8 cellular contexts compared by ENCODE assay signal in genomic region chr16:53131363-53132071, GRCh38.
DNase-seq lines count a peak whose midpoint lies in the region; ATAC-seq and TF ChIP-seq lines count a peak whose summit lies in the region.

No MANE protein-coding gene starts in this region.

- intact Hi-C loops in HCT116 (cut with micrococcal nuclease), result loop anchor here (2.0 to 10.0 kb wide), 4 partner anchors 76 to 363 kb away; partner anchors contain the start of gene CHD9

- H4K20me1 ChIP-seq in HCT116 (ENCODE audit: insufficient read depth) (0 out of 2 replicates have a peak, but pooled peaks cover 7% of the 10 kb centered on the region), neural cell (ENCODE audit: insufficient read depth) (no peaks in the 10 kb centered on the region)

- peak overlapping the region; percentile 37; the same call in 1 of the 2 replicates for H3K27ac ChIP-seq in HCT116 (ENCODE audit: low read depth, low read length)
- peak overlapping the region; percentile 91 to 99 (median 95) for H3K27ac ChIP-seq in Peyer's patch
- H3K27ac ChIP-seq in neural cell (ENCODE audit: low read length), result peak overlapping the region; percentile 9

- RAD21 ChIA-PET in HCT116 (lab: Charles Lee; ENCODE audit: low non-redundant PET in 1 of 2, low total read pairs in 2 of 2, uncharacterized antibody in 2 of 2, unreplicated experiment in 2 of 2), result no interaction called here

- H3K4me3 Mint-ChIP-seq in stimulated activated naive CD8-positive, alpha-beta T cell treated with anti-CD3 and anti-CD28 coated beads, Interleukin-15, Interleukin-2, amounts not matched to agents 100 ng/mL and 50 ng/mL, for 24 hours, result peak overlapping the region; percentile 84

- TF ChIP-seq EP300 in neural cell (conservative IDR thresholded peaks at IDR 0.05; ENCODE audit: poor library complexity, severe bottlenecking), result no peak

- peaks cover 14% of the 10 kb centered on the region for H3K4me1 Mint-ChIP-seq in stimulated activated naive CD8-positive, alpha-beta T cell treated with anti-CD3 and anti-CD28 coated beads, Interleukin-15, Interleukin-2, amounts not matched to agents 100 ng/mL and 50 ng/mL, for 24 hours (ENCODE audit: low read depth)

- H3K27me3 ChIP-seq in HCT116 (ENCODE audit: insufficient read depth, low read length), result no peaks in the 10 kb centered on the region
- H3K27me3 ChIP-seq in Peyer's patch, result no peaks in the 10 kb centered on the region
- no peaks in the 10 kb centered on the region for H3K27me3 ChIP-seq in neural cell (ENCODE audit: insufficient read depth, low read depth, low read length)

- TF ChIP-seq POLR2A in HCT116 (IDR thresholded peaks at IDR 0.05; ENCODE audit: borderline replicate concordance, extremely low read depth, insufficient read depth, insufficient read length) (no peak), Peyer's patch (IDR thresholded peaks at IDR 0.05) (peak; percentile 24 to 48)

- no TSS peak for BruUV-seq in HCT116 (replicated peaks; lab: Mats Ljungman, UMichigan)

- H2AFZ ChIP-seq in HCT116 (ENCODE audit: low read depth, low read length, poor library complexity, severe bottlenecking) (no peak overlapping the region), neural cell (ENCODE audit: low read depth, low read length) (peak overlapping the region; percentile 46)

- no peaks in the 10 kb centered on the region for H3K9me3 Mint-ChIP-seq in stimulated activated naive CD8-positive, alpha-beta T cell treated with anti-CD3 and anti-CD28 coated beads, Interleukin-15, Interleukin-2, amounts not matched to agents 100 ng/mL and 50 ng/mL, for 24 hours

- peak overlapping the region; percentile 64 to 73 for H3K4me3 ChIP-seq in HCT116 (replicated peaks in 1 of 2; ENCODE audit: low read depth in 1 of 2, low read length in 2 of 2)
- H3K4me3 ChIP-seq in Peyer's patch, result peak overlapping the region; percentile 80 to 98 (median 90)
- H3K4me3 ChIP-seq in fibroblast of villous mesenchyme (ENCODE audit: low read depth, low read length), result peak overlapping the region; percentile 87
- peak overlapping the region; percentile 92 for H3K4me3 ChIP-seq in neural cell (ENCODE audit: low read length)

- TF ChIP-seq RAD21 in HCT116 (IDR thresholded peaks at IDR 0.05; ENCODE audit: low read depth) (no peak), neural cell (conservative IDR thresholded peaks at IDR 0.05) (peak; percentile 11)

- no peak for TF ChIP-seq CTCF in HCT116 (IDR thresholded peaks at IDR 0.05 in 2 of 3, conservative IDR thresholded peaks at IDR 0.05 in 1 of 3; ENCODE audit: borderline replicate concordance in 1 of 3, insufficient read depth in 1 of 3, low read depth in 2 of 3, low read length in 2 of 3)
- TF ChIP-seq CTCF in Peyer's patch (IDR thresholded peaks at IDR 0.05), result no peak
- TF ChIP-seq CTCF in fibroblast of villous mesenchyme (IDR thresholded peaks at IDR 0.05; ENCODE audit: insufficient read depth, low read depth, low read length), result no peak
- TF ChIP-seq CTCF in neural cell (IDR thresholded peaks at IDR 0.05; ENCODE audit: poor library complexity, severe bottlenecking), result no peak

- H3K9me2 ChIP-seq in HCT116 (ENCODE audit: insufficient read depth), result no peaks in the 10 kb centered on the region
- no peaks in the 10 kb centered on the region for H3K9me2 ChIP-seq in neural cell (ENCODE audit: insufficient read depth, low read length)

- peak overlapping the region; percentile 74 for H3K9ac ChIP-seq in HCT116 (ENCODE audit: low read length)
- peak overlapping the region; percentile 73 for H3K9ac ChIP-seq in neural cell (ENCODE audit: low read length)

- no peaks in the 10 kb centered on the region for H3K36me3 Mint-ChIP-seq in stimulated activated naive CD8-positive, alpha-beta T cell treated with anti-CD3 and anti-CD28 coated beads, Interleukin-15, Interleukin-2, amounts not matched to agents 100 ng/mL and 50 ng/mL, for 24 hours (ENCODE audit: low read depth)

- DNase-seq in ELF-1 (ENCODE audit: low read depth, low spot score), result peak; percentile 50
- DNase-seq in HCT116 (ENCODE audit: low read depth, low spot score), result no peak
- peak; percentile 52 to 84 (median 84) for DNase-seq in Peyer's patch
- peak; percentile 84 for DNase-seq in activated effector memory CD4-positive, alpha-beta T cell treated with anti-CD3 and anti-CD28 coated beads, Interleukin-2, amount 50 U/mL, for 16 hours
- DNase-seq in fibroblast of villous mesenchyme (ENCODE audit: low read depth), result peak; percentile 57

- H3F3A ChIP-seq in neural cell (ENCODE audit: insufficient read depth, low read length, poor library complexity, severe bottlenecking), result no peaks in the 10 kb centered on the region

- ATAC-seq in HCT116 (peak; percentile 7), GM18858 (IDR thresholded peaks at IDR 0.05; ENCODE audit: unreplicated experiment) (no peak)

- POLR2A ChIA-PET in HCT116 (lab: Charles Lee), result no interaction called here

- peaks cover 3% of the 10 kb centered on the region for H3K27me3 Mint-ChIP-seq in stimulated activated naive CD8-positive, alpha-beta T cell treated with anti-CD3 and anti-CD28 coated beads, Interleukin-15, Interleukin-2, amounts not matched to agents 100 ng/mL and 50 ng/mL, for 24 hours

- H3K9me3 ChIP-seq in HCT116 (ENCODE audit: control insufficient read depth in 1 of 2, insufficient read depth in 1 of 2, low read depth in 1 of 2, low read length in 2 of 2) (no peaks in the 10 kb centered on the region), Peyer's patch (no peaks in the 10 kb centered on the region), neural cell (ENCODE audit: low read length) (no peaks in the 10 kb centered on the region)

- H3K27ac Mint-ChIP-seq in stimulated activated naive CD8-positive, alpha-beta T cell treated with anti-CD3 and anti-CD28 coated beads, Interleukin-15, Interleukin-2, amounts not matched to agents 100 ng/mL and 50 ng/mL, for 24 hours, result peak overlapping the region; percentile 80

- H3K36me3 ChIP-seq in HCT116 (ENCODE audit: control insufficient read depth in 1 of 2, insufficient read depth in 2 of 2, low read length in 2 of 2) (no peaks in the 10 kb centered on the region), Peyer's patch (no peaks in the 10 kb centered on the region), neural cell (ENCODE audit: insufficient read depth, low read length) (no peaks in the 10 kb centered on the region)

- H3K4me1 ChIP-seq in HCT116 (ENCODE audit: control insufficient read depth in 1 of 2, insufficient read depth in 2 of 2, low read length in 2 of 2) (peaks cover 2 to 6% of the 10 kb centered on the region in 2 experiments), Peyer's patch (peaks cover 0 to 16% (median 5%) of the 10 kb centered on the region in 4 donors)

- H3K79me2 ChIP-seq in HCT116 (ENCODE audit: insufficient read depth, low read length), result peaks cover 21% of the 10 kb centered on the region
- H3K79me2 ChIP-seq in neural cell (replicated peaks; ENCODE audit: insufficient read depth, low read length), result peaks cover 19% of the 10 kb centered on the region

- CTCF ChIA-PET in HCT116 (lab: Charles Lee), result no interaction called here

- H3K4me2 ChIP-seq in HCT116 (ENCODE audit: low read length) (peak overlapping the region; percentile 99), neural cell (ENCODE audit: low read length) (peak overlapping the region; percentile 64)

TF ChIP-seq in HCT116, 20 proteins besides CTCF, POLR2A, EP300 and RAD21:
- TF ChIP-seq SP1 (IDR thresholded peaks at IDR 0.05; ENCODE audit: low read depth) (no peak), ZFX (IDR thresholded peaks at IDR 0.05) (peak; percentile 57)
- TF ChIP-seq, protein P1, sequence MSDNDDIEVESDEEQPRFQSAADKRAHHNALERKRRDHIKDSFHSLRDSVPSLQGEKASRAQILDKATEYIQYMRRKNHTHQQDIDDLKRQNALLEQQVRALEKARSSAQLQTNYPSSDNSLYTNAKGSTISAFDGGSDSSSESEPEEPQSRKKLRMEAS (IDR thresholded peaks at IDR 0.05), result 0 out of 2 replicates have a peak, but pooled peaks have one; percentile 31

TF ChIP-seq in neural cell, 6 proteins besides CTCF, POLR2A, EP300 and RAD21:
- TF ChIP-seq TAF1 (IDR thresholded peaks at IDR 0.05; ENCODE audit: low read depth) (no peak), REST (IDR thresholded peaks at IDR 0.05; ENCODE audit: borderline replicate concordance) (no peak), EZH2 (IDR thresholded peaks at IDR 0.05; ENCODE audit: borderline replicate concordance, insufficient read depth, low read length, poor library complexity, severe bottlenecking) (no peak), POLR2AphosphoS5 (IDR thresholded peaks at IDR 0.05) (no peak), MXI1 (conservative IDR thresholded peaks at IDR 0.05; ENCODE audit: poor library complexity, severe bottlenecking) (peak; percentile 59), SMC3 (conservative IDR thresholded peaks at IDR 0.05; ENCODE audit: poor library complexity) (peak; percentile 13)

Comparison
In these comparisons a context has a peak if more than half of its experiments do, and no peak if none do; other contexts are left out.
1. H3K27ac ChIP-seq: peak in every context shown above with its lines; median percentile 95 in Peyer's patch; 37 in HCT116; 9 in neural cell.